In the genomic region with DNA sequence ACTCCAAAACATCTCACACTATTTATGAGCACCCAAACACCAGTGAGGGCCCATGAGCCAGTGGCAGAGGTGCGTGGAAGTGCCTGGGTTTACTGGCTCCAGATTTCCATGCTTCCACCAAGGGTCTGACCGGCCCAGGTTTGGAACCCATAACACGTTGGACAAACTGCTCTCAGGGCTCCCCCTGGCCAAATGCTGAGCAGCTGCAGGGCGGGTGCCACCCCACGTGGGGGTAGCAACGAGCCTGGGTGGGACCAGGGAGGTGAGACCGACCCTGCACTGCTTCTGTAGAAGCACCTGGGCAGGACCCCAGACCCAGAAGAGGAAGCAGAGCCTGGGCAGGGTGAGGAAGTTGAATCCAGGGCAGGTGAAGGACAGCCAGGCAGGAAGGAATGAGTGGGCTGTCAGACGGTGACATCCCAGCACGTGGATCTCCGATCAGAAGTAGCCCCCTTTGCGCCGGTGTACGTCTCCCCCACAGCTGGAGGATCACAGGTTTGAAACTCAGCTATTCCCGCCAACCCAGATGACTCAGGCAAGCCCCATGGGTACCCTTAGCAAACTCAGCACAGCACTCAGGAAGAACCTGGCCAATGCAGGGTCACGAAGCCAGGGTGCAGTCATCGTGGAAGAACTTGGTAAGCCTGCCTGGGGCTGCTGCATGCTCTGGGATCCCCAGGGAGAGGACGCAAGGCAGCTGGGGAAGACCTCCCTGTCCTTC, we compare ENCODE assay signal across 15 cellular contexts.
DNase-seq lines count a peak whose midpoint lies in the region; ATAC-seq, FAIRE-seq and TF ChIP-seq lines count a peak whose summit lies in the region.
"Had no signal": no experiment of that assay in that cellular context is flagged by ENCODE, and none has a peak within 500 bp of the region (broad histone marks: within the 10 kb centered on the region; RNA-seq: fewer than 3 reads in every experiment).

No MANE protein-coding gene starts in this region.

- H3K79me2 ChIP-seq in neural progenitor cell (ENCODE audit: low read depth): no peaks in the 10 kb centered on the region

- no peaks in the 10 kb centered on the region for H3K27me3 ChIP-seq in neural progenitor cell

- H4K20me1 ChIP-seq in neural progenitor cell (ENCODE audit: low read depth): no peaks in the 10 kb centered on the region

- H3K36me3 ChIP-seq in neural progenitor cell: no peaks in the 10 kb centered on the region

- H3K4me1 ChIP-seq in neural progenitor cell: no peaks in the 10 kb centered on the region

- H3K36me3 Mint-ChIP-seq in central memory CD8-positive, alpha-beta T cell (ENCODE audit: insufficient read depth): no peaks in the 10 kb centered on the region
- peaks cover 41% of the 10 kb centered on the region for H3K36me3 Mint-ChIP-seq in neural progenitor cell

- no peaks in the 10 kb centered on the region for H3K9me3 Mint-ChIP-seq in central memory CD8-positive, alpha-beta T cell
- peaks cover 2% of the 10 kb centered on the region for H3K9me3 Mint-ChIP-seq in neural progenitor cell

- ATAC-seq in GM18502 (IDR thresholded peaks at IDR 0.05; ENCODE audit: poor library complexity, unreplicated experiment) (peak; percentile 8), HG02981 (IDR thresholded peaks at IDR 0.05; ENCODE audit: unreplicated experiment) (peak; percentile 10)
- no peak for ATAC-seq in central memory CD8-positive, alpha-beta T cell (replicated peaks; ENCODE audit: extremely low read depth, poor library complexity, severe bottlenecking)
- ATAC-seq: esophagus mucosa, left colon had no signal

- H3K4me2 ChIP-seq in neural progenitor cell: no peak overlapping the region

- H3K27me3 Mint-ChIP-seq in central memory CD8-positive, alpha-beta T cell: no peaks in the 10 kb centered on the region
- H3K27me3 Mint-ChIP-seq in neural progenitor cell (ENCODE audit: insufficient read depth, low read depth): peaks cover 2% of the 10 kb centered on the region
- H3K27me3 Mint-ChIP-seq: activated naive CD8-positive, alpha-beta T cell had no signal

- H3K9ac ChIP-seq in neural progenitor cell: no peak overlapping the region

- H3K27ac ChIP-seq in neural progenitor cell: no peak overlapping the region
- H3K27ac ChIP-seq: HL-60 had no signal

- FAIRE-seq in frontal cortex (lab: Jason Lieb, UNC): no peak

- H3K4me3 ChIP-seq in neural progenitor cell: no peak overlapping the region

- no peak overlapping the region for H2AFZ ChIP-seq in neural progenitor cell (replicated peaks)

- peaks cover 43% of the 10 kb centered on the region for H3K4me1 Mint-ChIP-seq in central memory CD8-positive, alpha-beta T cell
- H3K4me1 Mint-ChIP-seq in neural progenitor cell: no peaks in the 10 kb centered on the region

- H3K27ac Mint-ChIP-seq in central memory CD8-positive, alpha-beta T cell (ENCODE audit: low read depth): peak overlapping the region; percentile 85
- H3K27ac Mint-ChIP-seq in neural progenitor cell: no peak overlapping the region
- H3K27ac Mint-ChIP-seq: activated naive CD8-positive, alpha-beta T cell had no signal

- no peaks in the 10 kb centered on the region for H3F3A ChIP-seq in neural progenitor cell (ENCODE audit: low read depth)

- no peak overlapping the region for H3K4me3 Mint-ChIP-seq in central memory CD8-positive, alpha-beta T cell
- no peak overlapping the region for H3K4me3 Mint-ChIP-seq in neural progenitor cell
- H3K4me3 Mint-ChIP-seq: activated naive CD8-positive, alpha-beta T cell had no signal

- no peak for TF ChIP-seq CTCF in neural progenitor cell (IDR thresholded peaks at IDR 0.05)

- H3K9me3 ChIP-seq in neural progenitor cell (ENCODE audit: low read depth): no peaks in the 10 kb centered on the region

- DNase-seq in central memory CD8-positive, alpha-beta T cell (ENCODE audit: low spot score in 2 of 2): no peak
- DNase-seq in renal cortical epithelial cell (ENCODE audit: low read depth) (peak; percentile 22), NCI-H1105 treated with DMSO at 0.1 percent for 48 hours (lab: John Stamatoyannopoulos, UW) (no peak), ACHN (no peak), frontal cortex (ENCODE audit: low spot score in 2 of 2) (no peak), neural progenitor cell (ENCODE audit: low spot score) (no peak)
- DNase-seq: activated CD4-positive, alpha-beta T cell treated with anti-CD3 and anti-CD28 coated beads for 1 hour; left colon; NCI-H2029; RPMI8226 had no signal

- in situ Hi-C loops in ACHN (cut with HindIII; ENCODE audit: low pct_ligation_motif_present, low pct_unique_long_range_greater_than_20kb, low sequenced_read_pairs): no loop called here
